ENCODE assay signal across 11 cellular contexts in the genomic region with DNA sequence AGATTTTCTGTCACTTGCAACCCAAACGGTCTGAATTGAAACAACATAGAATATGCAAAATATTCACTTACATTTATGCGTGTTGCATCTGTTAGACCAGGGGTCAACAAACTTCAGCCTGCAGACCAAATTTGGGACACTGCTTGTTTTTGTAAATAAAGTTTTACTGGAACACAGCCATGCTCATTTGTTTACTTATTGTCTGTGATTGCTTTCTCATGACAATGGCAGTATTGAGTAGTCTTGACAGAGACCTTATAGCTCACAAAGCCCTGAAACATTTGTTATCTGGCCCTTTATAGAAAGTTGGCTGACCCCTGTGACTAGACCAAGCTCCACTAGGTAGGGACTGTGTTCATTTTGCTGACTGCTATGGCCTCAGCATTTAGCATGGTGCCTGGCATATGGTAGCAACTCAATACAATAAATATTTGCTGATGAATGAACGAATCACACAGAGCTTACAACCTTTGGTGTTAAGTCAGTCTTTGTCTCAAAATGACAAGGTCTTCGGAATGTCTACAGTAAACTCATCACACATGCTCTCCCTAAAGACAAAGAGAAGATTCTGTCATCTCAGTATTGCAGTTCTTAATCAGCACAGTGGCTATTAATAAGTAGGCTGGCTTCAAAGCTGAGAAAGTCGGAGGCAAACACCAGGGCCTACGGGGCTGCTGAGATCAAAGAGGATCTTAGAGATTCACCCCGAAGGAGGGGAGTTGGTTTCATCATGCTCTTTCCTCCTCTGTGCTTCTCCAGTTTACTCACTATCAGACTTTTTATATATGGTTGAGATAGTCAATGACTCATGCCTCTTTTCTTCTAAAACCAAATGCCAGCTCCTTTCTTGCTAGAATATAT.
DNase-seq lines count a peak whose midpoint lies in the region; ATAC-seq lines count a peak whose summit lies in the region.
"Had no signal": no experiment of that assay in that cellular context is flagged by ENCODE, and none has a peak within 500 bp of the region (broad histone marks: within the 10 kb centered on the region; RNA-seq: fewer than 3 reads in every experiment).

No MANE protein-coding gene starts in this region.

- no peaks in the 10 kb centered on the region for H3K36me3 Mint-ChIP-seq in activated naive CD8-positive, alpha-beta T cell treated with anti-CD3 and anti-CD28 coated beads, Interleukin-2, amount 50 U/mL, for 24 hours (ENCODE audit: low read depth)
- H3K36me3 Mint-ChIP-seq in stimulated activated effector memory CD8-positive, alpha-beta T cell treated with anti-CD3 and anti-CD28 coated beads, Interleukin-12 subunit alpha, Interleukin-12 subunit beta, amount 100 ng/mL, for 72 hours = no peaks in the 10 kb centered on the region
- H3K36me3 Mint-ChIP-seq: T-cell had no signal

- H3K4me3 Mint-ChIP-seq in activated naive CD8-positive, alpha-beta T cell treated with anti-CD3 and anti-CD28 coated beads, Interleukin-2, amount 50 U/mL, for 24 hours = no peak overlapping the region
- no peak overlapping the region for H3K4me3 Mint-ChIP-seq in stimulated activated effector memory CD8-positive, alpha-beta T cell treated with anti-CD3 and anti-CD28 coated beads, Interleukin-12 subunit alpha, Interleukin-12 subunit beta, amount 100 ng/mL, for 72 hours
- H3K4me3 Mint-ChIP-seq: B cell, T-cell had no signal

- H3K27me3 Mint-ChIP-seq in activated naive CD8-positive, alpha-beta T cell treated with anti-CD3 and anti-CD28 coated beads, Interleukin-2, amount 50 U/mL, for 24 hours = peaks cover 2% of the 10 kb centered on the region

- peak; percentile 35 for DNase-seq in activated T-cell treated with anti-CD3 and anti-CD28 coated beads for 24 hours (ENCODE audit: low read depth)
- DNase-seq in activated T-cell treated with anti-CD3 and anti-CD28 coated beads for 4 hours = no peak
- DNase-seq in activated naive CD8-positive, alpha-beta T cell treated with anti-CD3 and anti-CD28 coated beads, Interleukin-2, amount 50 U/mL, for 24 hours = peak; percentile 10
- DNase-seq in stimulated activated effector memory CD8-positive, alpha-beta T cell treated with anti-CD3 and anti-CD28 coated beads, Interleukin-12 subunit alpha, Interleukin-12 subunit beta, amount 100 ng/mL, for 72 hours (ENCODE audit: low spot score in 2 of 2) = peak in 1 of 2 donors; percentile 56
- DNase-seq in globus pallidus (ENCODE audit: low spot score) = no peak
- no peak for DNase-seq in AG20443 (ENCODE audit: low spot score)
- DNase-seq in left cardiac atrium = no peak
- DNase-seq: NCI-H446 treated with DMSO at 0.1 percent for 48 hours, T-cell had no signal

- intact Hi-C loops in left cardiac atrium (cut with DNase I) = no loop called here

- peak overlapping the region; percentile 61 for H3K27ac Mint-ChIP-seq in activated naive CD8-positive, alpha-beta T cell treated with anti-CD3 and anti-CD28 coated beads, Interleukin-2, amount 50 U/mL, for 24 hours
- no peak overlapping the region for H3K27ac Mint-ChIP-seq in stimulated activated effector memory CD8-positive, alpha-beta T cell treated with anti-CD3 and anti-CD28 coated beads, Interleukin-12 subunit alpha, Interleukin-12 subunit beta, amount 100 ng/mL, for 72 hours
- H3K27ac Mint-ChIP-seq: B cell, T-cell had no signal

- no peaks in the 10 kb centered on the region for H3K9me3 Mint-ChIP-seq in activated naive CD8-positive, alpha-beta T cell treated with anti-CD3 and anti-CD28 coated beads, Interleukin-2, amount 50 U/mL, for 24 hours
- H3K9me3 Mint-ChIP-seq in stimulated activated effector memory CD8-positive, alpha-beta T cell treated with anti-CD3 and anti-CD28 coated beads, Interleukin-12 subunit alpha, Interleukin-12 subunit beta, amount 100 ng/mL, for 72 hours = no peaks in the 10 kb centered on the region

- peak; percentile 83 for ATAC-seq in HG03045 (IDR thresholded peaks at IDR 0.05; ENCODE audit: unreplicated experiment)
- ATAC-seq in activated naive CD8-positive, alpha-beta T cell treated with anti-CD3 and anti-CD28 coated beads, Interleukin-2, amount 50 U/mL, for 24 hours = peak; percentile 98
- ATAC-seq in stimulated activated effector memory CD8-positive, alpha-beta T cell treated with anti-CD3 and anti-CD28 coated beads, Interleukin-12 subunit alpha, Interleukin-12 subunit beta, amount 100 ng/mL, for 72 hours = peak; percentile 96
- no peak for ATAC-seq in left cardiac atrium

- H3K4me1 Mint-ChIP-seq in activated naive CD8-positive, alpha-beta T cell treated with anti-CD3 and anti-CD28 coated beads, Interleukin-2, amount 50 U/mL, for 24 hours = peaks cover 18% of the 10 kb centered on the region
- H3K4me1 Mint-ChIP-seq in stimulated activated effector memory CD8-positive, alpha-beta T cell treated with anti-CD3 and anti-CD28 coated beads, Interleukin-12 subunit alpha, Interleukin-12 subunit beta, amount 100 ng/mL, for 72 hours = peaks cover 14% of the 10 kb centered on the region
- H3K4me1 Mint-ChIP-seq: B cell had no signal

Comparison
In these comparisons a context has a peak if more than half of its experiments do, and no peak if none do; other contexts are left out.
1. DNase-seq: peak in activated T-cell treated with anti-CD3 and anti-CD28 coated beads for 24 hours (single experiment) and activated naive CD8-positive, alpha-beta T cell treated with anti-CD3 and anti-CD28 coated beads, Interleukin-2, amount 50 U/mL, for 24 hours (single experiment); none in activated T-cell treated with anti-CD3 and anti-CD28 coated beads for 4 hours (single experiment), globus pallidus (single experiment), AG20443 (single experiment) and left cardiac atrium (single experiment).
2. ATAC-seq: peak in HG03045 (single experiment), activated naive CD8-positive, alpha-beta T cell treated with anti-CD3 and anti-CD28 coated beads, Interleukin-2, amount 50 U/mL, for 24 hours (single experiment) and stimulated activated effector memory CD8-positive, alpha-beta T cell treated with anti-CD3 and anti-CD28 coated beads, Interleukin-12 subunit alpha, Interleukin-12 subunit beta, amount 100 ng/mL, for 72 hours (single experiment); none in left cardiac atrium (0 of 2).